In genomic region chr10:124065382-124066155, GRCh38 we compare ENCODE assay signal across 18 cellular contexts. TPM values are rescaled to one million over a fixed set of nuclear protein-coding genes. Genes with fewer than 3 reads are reported as not detected.
DNase-seq lines count a peak whose midpoint lies in the region; ATAC-seq and TF ChIP-seq lines count a peak whose summit lies in the region.
"Had no signal": no experiment of that assay in that cellular context is flagged by ENCODE, and none has a peak within 500 bp of the region (broad histone marks: within the 10 kb centered on the region; RNA-seq: fewer than 3 reads in every experiment).

No MANE protein-coding gene starts in this region.

- intact Hi-C loops in lower lobe of right lung (cut with DNase I) = no loop called here
- intact Hi-C loops in lower leg skin (cut with DNase I; ENCODE audit: low total_unique reads) = no loop called here

- H3K27ac ChIP-seq in HUES6 (ENCODE audit: low read depth, low read length) (peak overlapping the region; percentile 44; the same call in 1 of the 2 replicates), lower lobe of right lung (peak overlapping the region; percentile 28), temporal lobe (ENCODE audit: low read depth, low read length) (peak overlapping the region; percentile 45)
- H3K27ac ChIP-seq: C4-2B, RWPE1 had no signal

- H3K9ac ChIP-seq in HUES6 (ENCODE audit: low read length) = no peak overlapping the region

- peak; percentile 55 for DNase-seq in astrocyte of the hippocampus (ENCODE audit: low read depth, low spot score)
- DNase-seq in lower lobe of right lung = no peak
- no peak for DNase-seq in nucleus accumbens (lab: John Stamatoyannopoulos, UW)
- no peak for DNase-seq in lower leg skin (ENCODE audit: low spot score in 2 of 2)
- DNase-seq: activated CD4-positive, alpha-beta T cell treated with anti-CD3 and anti-CD28 coated beads, Interleukin-2, amount 50 U/mL, for 4 hours; activated gamma-delta T cell treated with Interleukin-2 at 50 U/mL for 16 hours; GF-D8; NCI-H1436 treated with DMSO at 0.1 percent for 48 hours; NCI-H524; stimulated activated naive CD8-positive, alpha-beta T cell treated with anti-CD3 and anti-CD28 coated beads, Interleukin-15, Interleukin-2, amounts not matched to agents 100 U/mL and 50 U/mL, for 24 hours; T-helper 9 cell had no signal

- H3K4me1 ChIP-seq in HUES6 (ENCODE audit: control insufficient read depth, insufficient read depth, low read length) (peaks cover 45% of the 10 kb centered on the region), lower lobe of right lung (peaks cover 44% of the 10 kb centered on the region)

- H3K27me3 ChIP-seq in HUES6 (ENCODE audit: control insufficient read depth, insufficient read depth, low read length) (no peaks in the 10 kb centered on the region), lower lobe of right lung (ENCODE audit: low read depth) (no peaks in the 10 kb centered on the region)

- no peak for ATAC-seq in lower lobe of right lung
- no peak for ATAC-seq in GM19328 (IDR thresholded peaks at IDR 0.05; ENCODE audit: unreplicated experiment)
- no peak for ATAC-seq in HG03521 (IDR thresholded peaks at IDR 0.05; ENCODE audit: unreplicated experiment)
- ATAC-seq: naive thymus-derived CD8-positive, alpha-beta T cell; stimulated activated naive CD8-positive, alpha-beta T cell treated with anti-CD3 and anti-CD28 coated beads, Interleukin-15, Interleukin-2, amounts not matched to agents 100 U/mL and 50 U/mL, for 24 hours had no signal

- no peak for TF ChIP-seq POLR2A in lower leg skin (IDR thresholded peaks at IDR 0.05)

- H3K9me3 ChIP-seq in HUES6 (ENCODE audit: control insufficient read depth, insufficient read depth, low read depth, low read length) = no peaks in the 10 kb centered on the region
- H3K9me3 ChIP-seq in lower lobe of right lung = no peaks in the 10 kb centered on the region

- no peaks in the 10 kb centered on the region for H3K36me3 ChIP-seq in HUES6 (ENCODE audit: control insufficient read depth, insufficient read depth, low read length)
- H3K36me3 ChIP-seq in lower lobe of right lung = no peaks in the 10 kb centered on the region

- no peak overlapping the region for H3K4me3 ChIP-seq in HUES6 (ENCODE audit: low read depth, low read length)
- H3K4me3 ChIP-seq in lower lobe of right lung = peak overlapping the region; percentile 13
- no peak overlapping the region for H3K4me3 ChIP-seq in lower leg skin (ENCODE audit: low read depth, poor library complexity, severe bottlenecking)

- no peak for TF ChIP-seq CTCF in lower lobe of right lung (IDR thresholded peaks at IDR 0.05)
- TF ChIP-seq CTCF in lower leg skin (IDR thresholded peaks at IDR 0.05) = no peak

- WGBS in lower leg skin, 2 donors = 69 to 73% methylated on average over 12 of the region's 12 CpGs

RNA-seq across cellular contexts. Expression of gene CHST15, which starts 27.8 kb away (rescaled TPM):
- total RNA-seq in lower lobe of right lung = 36.5 TPM
- total RNA-seq in temporal lobe = 38.8 TPM
- total RNA-seq in lower leg skin = 10 to 100 TPM; 17.6 to 29.8 (median 19.4) TPM
